ENCODE assay signal across 16 cellular contexts in the genomic region with DNA sequence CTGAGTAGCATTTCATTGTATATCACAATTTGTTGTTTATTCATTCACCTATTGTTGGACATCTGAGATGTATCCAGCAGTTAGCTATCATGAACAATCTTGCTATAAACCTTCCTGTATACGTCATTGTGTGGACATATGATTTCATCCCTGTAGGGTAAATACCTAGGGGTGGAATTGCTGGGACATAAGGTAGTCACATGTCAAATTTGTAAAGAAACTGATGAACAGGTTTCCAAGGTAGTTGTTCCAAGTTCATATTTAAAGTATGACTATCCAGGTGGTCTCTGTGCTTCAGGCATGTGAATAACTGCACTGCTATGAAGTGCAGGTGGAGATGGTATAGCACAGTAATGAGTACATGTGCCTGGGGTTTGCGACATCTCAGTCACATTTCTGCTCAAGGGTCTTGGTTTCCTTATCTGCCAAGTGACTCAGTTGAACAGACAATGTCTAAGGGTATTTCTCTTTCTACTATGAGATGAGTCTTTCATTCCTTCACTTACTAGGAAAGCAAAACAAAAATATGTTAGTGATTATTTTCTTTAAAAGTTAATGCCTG.
A peak's percentile ranks its signal among the peaks of the same experiment; 100 is the strongest.
DNase-seq lines count a peak whose midpoint lies in the region; ATAC-seq, FAIRE-seq and TF ChIP-seq lines count a peak whose summit lies in the region.
"Had no signal": no experiment of that assay in that cellular context is flagged by ENCODE, and none has a peak within 500 bp of the region (broad histone marks: within the 10 kb centered on the region; RNA-seq: fewer than 3 reads in every experiment).

No MANE protein-coding gene starts in this region.

- H3K27ac ChIP-seq in 22Rv1 = 0 out of 2 replicates have a peak overlapping the region, but pooled peaks have one; percentile 15
- no peak overlapping the region for H3K27ac ChIP-seq in BLaER1 treated with 17β-estradiol and CSF1 and Interleukin-3, amounts not matched to agents 10 nM and 100 nM
- H3K27ac ChIP-seq in smooth muscle cell (ENCODE audit: low read depth) = no peak overlapping the region
- H3K27ac ChIP-seq: A549, GM23248 had no signal

- H2AFZ ChIP-seq in smooth muscle cell (ENCODE audit: low read depth) = no peak overlapping the region
- H2AFZ ChIP-seq: GM23248 had no signal

- H3K27ac Mint-ChIP-seq in mesothelial cell of epicardium = peak overlapping the region; percentile 62
- H3K27ac Mint-ChIP-seq: CD4-positive, CD25-positive, alpha-beta regulatory T cell had no signal

- TF ChIP-seq CTCF in 22Rv1 (IDR thresholded peaks at IDR 0.05) (no peak), bronchial epithelial cell (IDR thresholded peaks at IDR 0.05; ENCODE audit: insufficient read depth, low read length, severe bottlenecking) (no peak), mesothelial cell of epicardium (IDR thresholded peaks at IDR 0.05; ENCODE audit: unreplicated experiment) (no peak), smooth muscle cell (IDR thresholded peaks at IDR 0.05; ENCODE audit: borderline replicate concordance, insufficient read depth, poor library complexity, severe bottlenecking) (no peak)

- no peaks in the 10 kb centered on the region; a peak in 1 of 22 replicates for H4K20me1 ChIP-seq in BLaER1 treated with 17β-estradiol and CSF1 and Interleukin-3, amounts not matched to agents 10 nM and 100 nM
- no peaks in the 10 kb centered on the region for H4K20me1 ChIP-seq in smooth muscle cell (ENCODE audit: low read depth)

- H3K4me1 Mint-ChIP-seq in mesothelial cell of epicardium = peaks cover 77% of the 10 kb centered on the region

- H3K27me3 ChIP-seq in BLaER1 treated with 17β-estradiol and CSF1 and Interleukin-3, amounts not matched to agents 10 nM and 100 nM = peaks cover 0 to 22% (median 0%) of the 10 kb centered on the region in 11 experiments; a peak in 8 of 22 replicates
- no peaks in the 10 kb centered on the region for H3K27me3 ChIP-seq in bronchial epithelial cell (ENCODE audit: control insufficient read depth, insufficient read depth, low read length)
- H3K27me3 ChIP-seq in smooth muscle cell (ENCODE audit: low read depth) = no peaks in the 10 kb centered on the region

- H3K79me2 ChIP-seq in smooth muscle cell (ENCODE audit: low read depth) = no peaks in the 10 kb centered on the region

- no peaks in the 10 kb centered on the region for H3K36me3 Mint-ChIP-seq in mesothelial cell of epicardium
- H3K36me3 Mint-ChIP-seq: CD4-positive, CD25-positive, alpha-beta regulatory T cell had no signal

- H3K36me3 ChIP-seq in BLaER1 treated with 17β-estradiol and CSF1 and Interleukin-3, amounts not matched to agents 10 nM and 100 nM = no peaks in the 10 kb centered on the region
- no peaks in the 10 kb centered on the region for H3K36me3 ChIP-seq in bronchial epithelial cell (ENCODE audit: control insufficient read depth, insufficient read depth, low read length)
- H3K36me3 ChIP-seq in smooth muscle cell (ENCODE audit: low read depth) = no peaks in the 10 kb centered on the region

- ATAC-seq in HG03280 (IDR thresholded peaks at IDR 0.05; ENCODE audit: unreplicated experiment) = no peak
- ATAC-seq: A549, HCT116 had no signal

- H3K4me3 ChIP-seq in BLaER1 treated with 17β-estradiol and CSF1 and Interleukin-3, amounts not matched to agents 10 nM and 100 nM = no peak overlapping the region
- H3K4me3 ChIP-seq in bronchial epithelial cell (ENCODE audit: low read depth, low read length) (no peak overlapping the region), smooth muscle cell (no peak overlapping the region)
- H3K4me3 ChIP-seq: A549, GM23248 had no signal

- no peak overlapping the region for H3K9ac ChIP-seq in BLaER1 treated with 17β-estradiol and CSF1 and Interleukin-3, amounts not matched to agents 10 nM and 100 nM
- H3K9ac ChIP-seq in smooth muscle cell (ENCODE audit: low read depth) = no peak overlapping the region
- H3K9ac ChIP-seq: GM23248 had no signal

- no peak for FAIRE-seq in bronchial epithelial cell (lab: Jason Lieb, UNC)
- FAIRE-seq: A549, GM18507, H54 had no signal

- no peaks in the 10 kb centered on the region for H3K27me3 Mint-ChIP-seq in mesothelial cell of epicardium (ENCODE audit: low read depth)
- H3K27me3 Mint-ChIP-seq: CD4-positive, CD25-positive, alpha-beta regulatory T cell had no signal

- peaks cover 9 to 19% (median 16%) of the 10 kb centered on the region in 11 experiments; a peak in 21 of 22 replicates for H3K9me3 ChIP-seq in BLaER1 treated with 17β-estradiol and CSF1 and Interleukin-3, amounts not matched to agents 10 nM and 100 nM (replicated peaks in 1 of 11)
- no peaks in the 10 kb centered on the region for H3K9me3 ChIP-seq in smooth muscle cell (replicated peaks; ENCODE audit: low read depth)

- peaks cover 21 to 40% (median 31%) of the 10 kb centered on the region in 10 experiments for H3K4me1 ChIP-seq in BLaER1 treated with 17β-estradiol and CSF1 and Interleukin-3, amounts not matched to agents 10 nM and 100 nM
- peaks cover 28% of the 10 kb centered on the region for H3K4me1 ChIP-seq in smooth muscle cell (ENCODE audit: low read depth)

- H3K4me2 ChIP-seq in BLaER1 treated with 17β-estradiol and CSF1 and Interleukin-3, amounts not matched to agents 10 nM and 100 nM = peak overlapping the region in 8 of 11 experiments; percentile 66 to 82 (median 78); a peak in 9 of 22 replicates
- no peak overlapping the region for H3K4me2 ChIP-seq in smooth muscle cell
- H3K4me2 ChIP-seq: A549 had no signal

- peaks cover 12% of the 10 kb centered on the region for H3K9me3 Mint-ChIP-seq in mesothelial cell of epicardium

- whole genome bisulfite sequencing in smooth muscle cell (ENCODE audit: low lambda C conversion rate) = 75% methylated on average over 2 of the region's 2 CpGs

- H3F3A ChIP-seq in smooth muscle cell (ENCODE audit: low read depth) = peaks cover 3% of the 10 kb centered on the region

- H3K4me3 Mint-ChIP-seq in mesothelial cell of epicardium = no peak overlapping the region
- H3K4me3 Mint-ChIP-seq: CD4-positive, CD25-positive, alpha-beta regulatory T cell had no signal

- DNase-seq in bronchial epithelial cell (ENCODE audit: low read depth) (peak; percentile 70), mesothelial cell of epicardium (ENCODE audit: low spot score in 2 of 2, unreplicated experiment in 2 of 2) (no peak), smooth muscle cell (lab: John Stamatoyannopoulos, UW; ENCODE audit: unreplicated experiment) (no peak), NCI-H187 treated with DMSO at 0.1 percent for 48 hours (lab: John Stamatoyannopoulos, UW) (no peak)
- DNase-seq: Calu3; CD4-positive, CD25-positive, alpha-beta regulatory T cell; DMS 273 treated with DMSO at 0.1 percent for 48 hours; GM23248; IMR-90 had no signal
